Comparison of ENCODE assay signal across 22 cellular contexts in the genomic region with DNA sequence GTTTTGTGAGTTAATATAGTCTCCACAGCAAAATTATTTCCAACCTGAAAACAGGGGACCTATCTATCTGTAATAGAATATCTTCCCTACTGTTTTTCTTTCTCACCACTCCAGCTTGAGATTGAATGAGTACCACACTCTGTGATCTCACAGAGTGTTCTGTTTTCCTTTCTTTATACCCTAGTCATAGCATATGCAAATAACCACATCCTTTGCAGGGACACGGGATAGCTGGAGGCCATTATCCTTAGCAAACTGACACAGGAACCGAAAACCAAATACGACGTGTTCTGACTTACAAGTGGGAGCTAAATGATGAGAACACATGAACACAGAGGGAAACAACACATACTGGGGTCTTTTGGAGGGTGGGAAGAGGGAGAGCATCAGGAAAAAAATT.
DNase-seq lines count a peak whose midpoint lies in the region; ATAC-seq and TF ChIP-seq lines count a peak whose summit lies in the region.
"Had no signal": no experiment of that assay in that cellular context is flagged by ENCODE, and none has a peak within 500 bp of the region (broad histone marks: within the 10 kb centered on the region; RNA-seq: fewer than 3 reads in every experiment).

No MANE protein-coding gene starts in this region.

- H3K9me3 ChIP-seq in cardiac muscle cell (ENCODE audit: low read depth) (no peaks in the 10 kb centered on the region), heart left ventricle (peaks cover 0 to 12% (median 0%) of the 10 kb centered on the region in 12 donors), uterus (no peaks in the 10 kb centered on the region)
- H3K9me3 ChIP-seq: Peyer's patch, SJSA1 had no signal

- ATAC-seq in heart left ventricle (no peak), GM21723 (IDR thresholded peaks at IDR 0.05; ENCODE audit: unreplicated experiment) (no peak)
- ATAC-seq: left cardiac atrium; stimulated activated effector memory CD8-positive, alpha-beta T cell treated with anti-CD3 and anti-CD28 coated beads, Interleukin-12 subunit alpha, Interleukin-12 subunit beta, amount 100 ng/mL, for 72 hours had no signal

- peak overlapping the region; percentile 36 for H3K27ac ChIP-seq in cardiac muscle cell
- H3K27ac ChIP-seq in heart left ventricle: peak overlapping the region in 3 of 12 donors; percentile 14 to 54 (median 16)
- H3K27ac ChIP-seq in uterus: peak overlapping the region; percentile 38 to 43
- H3K27ac ChIP-seq: Peyer's patch, SJSA1 had no signal

- TF ChIP-seq CTCF in cardiac muscle cell (IDR thresholded peaks at IDR 0.05; ENCODE audit: low read depth, low read length) (no peak), heart left ventricle (IDR thresholded peaks at IDR 0.05) (no peak), epithelial cell of esophagus (IDR thresholded peaks at IDR 0.05; ENCODE audit: insufficient read depth, low read depth, low read length, missing control alignments) (no peak), uterus (IDR thresholded peaks at IDR 0.05) (no peak)

- H3K4me1 ChIP-seq in cardiac muscle cell (ENCODE audit: low read depth) (peaks cover 20% of the 10 kb centered on the region), heart left ventricle (peaks cover 0 to 55% (median 21%) of the 10 kb centered on the region in 12 donors), uterus (peaks cover 0 to 3% of the 10 kb centered on the region in 2 donors)
- H3K4me1 ChIP-seq: SJSA1 had no signal

- H3K27me3 ChIP-seq in cardiac muscle cell: no peaks in the 10 kb centered on the region
- no peaks in the 10 kb centered on the region for H3K27me3 ChIP-seq in heart left ventricle
- no peaks in the 10 kb centered on the region for H3K27me3 ChIP-seq in uterus
- H3K27me3 ChIP-seq: Peyer's patch, SJSA1 had no signal

- no peak for TF ChIP-seq POLR2A in heart left ventricle (IDR thresholded peaks at IDR 0.05)
- TF ChIP-seq POLR2A in uterus (IDR thresholded peaks at IDR 0.05): no peak

- H3K36me3 ChIP-seq in cardiac muscle cell: peaks cover 3% of the 10 kb centered on the region
- H3K36me3 ChIP-seq in heart left ventricle: no peaks in the 10 kb centered on the region
- H3K36me3 ChIP-seq in uterus: no peaks in the 10 kb centered on the region
- H3K36me3 ChIP-seq: Peyer's patch, SJSA1 had no signal

- 42 to 60% (median 56%) methylated on average over 4 of the region's 4 CpGs for WGBS in heart left ventricle, 4 donors

- intact Hi-C loops in heart left ventricle (cut with DNase I): no loop called here
- intact Hi-C loops in uterus (cut with DNase I; ENCODE audit: low total_unique reads): no loop called here

- no peak for DNase-seq in cardiac muscle cell (ENCODE audit: low read depth in 1 of 2, low spot score in 1 of 2)
- DNase-seq in heart left ventricle: no peak
- peak; percentile 66 to 81 for DNase-seq in NCI-H526 (lab: John Stamatoyannopoulos, UW)
- DNase-seq in epithelial cell of esophagus (ENCODE audit: low read depth): peak; percentile 45
- no peak for DNase-seq in uterus
- no peak for DNase-seq in NCI-H2029 treated with DMSO at 0.1 percent for 48 hours (lab: John Stamatoyannopoulos, UW)
- no peak for DNase-seq in HT-29 (ENCODE audit: low spot score)
- DNase-seq: activated CD4-positive, CD25-positive, alpha-beta regulatory T cell treated with anti-CD3 and anti-CD28 coated beads, Interleukin-2, amount 50 U/mL, for 72 hours; activated effector memory CD4-positive, alpha-beta T cell treated with anti-CD3 and anti-CD28 coated beads, Interleukin-2, amount 50 U/mL, for 16 hours; CD8-positive, alpha-beta memory T cell; head of caudate nucleus; Karpas-422; left cardiac atrium; NCI-H187; NCI-H446 treated with DMSO at 0.1 percent for 48 hours; NK-92 treated with Interleukin-12 subunit alpha and Interleukin-12 subunit beta, amount 100 ng/mL, for 24 hours; Peyer's patch; stimulated activated CD4-positive, alpha-beta T cell treated with anti-CD3 and anti-CD28 coated beads, Interleukin-2, amount 100 ng/mL, for 48 hours; T-helper 1 cell had no signal

- H3K4me3 ChIP-seq in cardiac muscle cell: no peak overlapping the region
- H3K4me3 ChIP-seq in heart left ventricle: no peak overlapping the region
- H3K4me3 ChIP-seq in epithelial cell of esophagus (ENCODE audit: low read length): no peak overlapping the region
- no peak overlapping the region for H3K4me3 ChIP-seq in uterus
- H3K4me3 ChIP-seq: Peyer's patch, SJSA1 had no signal

Comparison
In these comparisons a context has a peak if more than half of its experiments do, and no peak if none do; other contexts are left out.
1. DNase-seq: peak in NCI-H526 (2 of 2) and epithelial cell of esophagus (single experiment); none in cardiac muscle cell (0 of 2), heart left ventricle (0 of 5), uterus (0 of 2), NCI-H2029 treated with DMSO at 0.1 percent for 48 hours (single experiment) and HT-29 (single experiment).